ENCODE assay signal across 11 cellular contexts in genomic region chr3:8741581-8742355, GRCh38. TPM values are rescaled to one million over a fixed set of nuclear protein-coding genes. Genes with fewer than 3 reads are reported as not detected.
A peak's percentile ranks its signal among the peaks of the same experiment; 100 is the strongest.
DNase-seq lines count a peak whose midpoint lies in the region; ATAC-seq and TF ChIP-seq lines count a peak whose summit lies in the region.
"Had no signal": no experiment of that assay in that cellular context is flagged by ENCODE, and none has a peak within 500 bp of the region (broad histone marks: within the 10 kb centered on the region; RNA-seq: fewer than 3 reads in every experiment).

No MANE protein-coding gene starts in this region.

- intact Hi-C loops in left cardiac atrium (cut with DNase I) = no loop called here

- POLR2A ChIA-PET in HEK293 (lab: Yijun Ruan, JAX) = interaction anchor here (0.9 to 1.8 kb wide), 3 partner anchors 10 to 112 kb away, joined by 3 to 5 read pairs (median 5); no protein-coding TSS in a partner anchor

- ATAC-seq in left cardiac atrium = peak; percentile 79 to 86
- ATAC-seq in HG03159 (IDR thresholded peaks at IDR 0.05; ENCODE audit: unreplicated experiment) = no peak

- TF ChIP-seq CTCF in HEK293 (tag by site-specific recombination; IDR thresholded peaks at IDR 0.05) (no peak), WERI-Rb-1 (IDR thresholded peaks at IDR 0.05; ENCODE audit: low read depth, low read length) (no peak)

- CTCF ChIA-PET in HEK293 (lab: Yijun Ruan, JAX) = interaction anchor here (0.7 to 3.2 kb wide), 6 partner anchors 10 to 78 kb away, joined by 3 to 25 read pairs (median 4); partner anchors contain the start of gene OXTR

- H3K9me3 ChIP-seq in HEK293 (ENCODE audit: control insufficient read depth, insufficient read depth, low read depth, low read length) = no peaks in the 10 kb centered on the region
- H3K9me3 ChIP-seq in WERI-Rb-1 (ENCODE audit: severe bottlenecking) = no peaks in the 10 kb centered on the region
- H3K9me3 ChIP-seq: uterus had no signal

- peaks cover 11% of the 10 kb centered on the region; the same call in 1 of the 2 replicates for H3K4me1 ChIP-seq in HEK293 (ENCODE audit: control insufficient read depth, insufficient read depth, low read length)
- H3K4me1 ChIP-seq: uterus had no signal

- no peaks in the 10 kb centered on the region for H3K27me3 ChIP-seq in WERI-Rb-1 (ENCODE audit: insufficient read depth, low read depth, severe bottlenecking)
- H3K27me3 ChIP-seq: uterus had no signal

- no peaks in the 10 kb centered on the region for H3K36me3 ChIP-seq in HEK293 (ENCODE audit: control insufficient read depth in 2 of 2, insufficient read depth in 1 of 2, low read length in 2 of 2)
- H3K36me3 ChIP-seq in WERI-Rb-1 = no peaks in the 10 kb centered on the region
- H3K36me3 ChIP-seq: uterus had no signal

- no peak overlapping the region for H3K4me3 ChIP-seq in HEK293 (ENCODE audit: low read depth, low read length)
- H3K4me3 ChIP-seq in WERI-Rb-1 (ENCODE audit: low read depth, low read length) = peak overlapping the region; percentile 6; the same call in 1 of the 2 replicates
- H3K4me3 ChIP-seq: uterus had no signal

- H3K27ac ChIP-seq in HEK293 (ENCODE audit: extremely low read depth, low read depth, low read length) (no peak overlapping the region), WERI-Rb-1 (peak overlapping the region; percentile 41)
- H3K27ac ChIP-seq: uterus had no signal

- DNase-seq in WERI-Rb-1 = peak; percentile 50
- no peak for DNase-seq in left cardiac atrium
- DNase-seq in retina = peak; percentile 29
- no peak for DNase-seq in DMS79 (lab: John Stamatoyannopoulos, UW)
- DNase-seq in NCI-H748 (lab: John Stamatoyannopoulos, UW; ENCODE audit: unreplicated experiment) = no peak
- DNase-seq in NCI-H524 (lab: John Stamatoyannopoulos, UW) = no peak
- DNase-seq: anterior cingulate cortex had no signal

TF ChIP-seq in HEK293, 187 proteins besides CTCF, POLR2A, EP300 and RAD21 (continues in another document):
- TF ChIP-seq ZNF398 (tag by site-specific recombination; IDR thresholded peaks at IDR 0.05) (peak; percentile 93), KLF8 (tag by site-specific recombination; IDR thresholded peaks at IDR 0.05) (peak; percentile 37), SCRT1 (tag by site-specific recombination; IDR thresholded peaks at IDR 0.05; ENCODE audit: borderline replicate concordance) (no peak), SALL2 (tag by site-specific recombination; IDR thresholded peaks at IDR 0.05; ENCODE audit: borderline replicate concordance) (no peak), ZNF514 (tag by site-specific recombination; IDR thresholded peaks at IDR 0.05) (no peak), GLIS1 (tag by site-specific recombination; IDR thresholded peaks at IDR 0.05) (peak; percentile 98), SP2 (tag by site-specific recombination; IDR thresholded peaks at IDR 0.05) (peak; percentile 37), WT1 (tag by site-specific recombination; IDR thresholded peaks at IDR 0.05) (peak; percentile 84), GLIS2 (tag by site-specific recombination; IDR thresholded peaks at IDR 0.05) (peak; percentile 73), ZBTB26 (tag by site-specific recombination; optimal IDR thresholded peaks at IDR 0.05) (peak; percentile 10), ZFHX2 (tag by site-specific recombination; conservative IDR thresholded peaks at IDR 0.05) (peak; percentile 98), ZNF214 (tag by site-specific recombination; IDR thresholded peaks at IDR 0.05; ENCODE audit: borderline replicate concordance) (no peak), BCL11A (tag by site-specific recombination; IDR thresholded peaks at IDR 0.05; ENCODE audit: low read depth) (peak; percentile 59; the same call in 1 of the 2 replicates), SP7 (tag by site-specific recombination; IDR thresholded peaks at IDR 0.05) (peak; percentile 39; the same call in 1 of the 2 replicates), GLI2 (tag by site-specific recombination; IDR thresholded peaks at IDR 0.05; ENCODE audit: borderline replicate concordance, low read depth) (no peak), ZBTB17 (tag by site-specific recombination; IDR thresholded peaks at IDR 0.05) (0 out of 2 replicates have a peak, but pooled peaks have one; percentile 23), ZNF600 (tag by site-specific recombination; IDR thresholded peaks at IDR 0.05) (peak; percentile 30; the same call in 1 of the 2 replicates), ZNF335 (tag by site-specific recombination; conservative IDR thresholded peaks at IDR 0.05) (peak; percentile 78)
- TF ChIP-seq, protein P1, sequence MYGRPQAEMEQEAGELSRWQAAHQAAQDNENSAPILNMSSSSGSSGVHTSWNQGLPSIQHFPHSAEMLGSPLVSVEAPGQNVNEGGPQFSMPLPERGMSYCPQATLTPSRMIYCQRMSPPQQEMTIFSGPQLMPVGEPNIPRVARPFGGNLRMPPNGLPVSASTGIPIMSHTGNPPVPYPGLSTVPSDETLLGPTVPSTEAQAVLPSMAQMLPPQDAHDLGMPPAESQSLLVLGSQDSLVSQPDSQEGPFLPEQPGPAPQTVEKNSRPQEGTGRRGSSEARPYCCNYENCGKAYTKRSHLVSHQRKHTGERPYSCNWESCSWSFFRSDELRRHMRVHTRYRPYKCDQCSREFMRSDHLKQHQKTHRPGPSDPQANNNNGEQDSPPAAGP (tag by site-specific recombination; IDR thresholded peaks at IDR 0.05) = 0 out of 2 replicates have a peak, but pooled peaks have one; percentile 31
- TF ChIP-seq, protein P2, sequence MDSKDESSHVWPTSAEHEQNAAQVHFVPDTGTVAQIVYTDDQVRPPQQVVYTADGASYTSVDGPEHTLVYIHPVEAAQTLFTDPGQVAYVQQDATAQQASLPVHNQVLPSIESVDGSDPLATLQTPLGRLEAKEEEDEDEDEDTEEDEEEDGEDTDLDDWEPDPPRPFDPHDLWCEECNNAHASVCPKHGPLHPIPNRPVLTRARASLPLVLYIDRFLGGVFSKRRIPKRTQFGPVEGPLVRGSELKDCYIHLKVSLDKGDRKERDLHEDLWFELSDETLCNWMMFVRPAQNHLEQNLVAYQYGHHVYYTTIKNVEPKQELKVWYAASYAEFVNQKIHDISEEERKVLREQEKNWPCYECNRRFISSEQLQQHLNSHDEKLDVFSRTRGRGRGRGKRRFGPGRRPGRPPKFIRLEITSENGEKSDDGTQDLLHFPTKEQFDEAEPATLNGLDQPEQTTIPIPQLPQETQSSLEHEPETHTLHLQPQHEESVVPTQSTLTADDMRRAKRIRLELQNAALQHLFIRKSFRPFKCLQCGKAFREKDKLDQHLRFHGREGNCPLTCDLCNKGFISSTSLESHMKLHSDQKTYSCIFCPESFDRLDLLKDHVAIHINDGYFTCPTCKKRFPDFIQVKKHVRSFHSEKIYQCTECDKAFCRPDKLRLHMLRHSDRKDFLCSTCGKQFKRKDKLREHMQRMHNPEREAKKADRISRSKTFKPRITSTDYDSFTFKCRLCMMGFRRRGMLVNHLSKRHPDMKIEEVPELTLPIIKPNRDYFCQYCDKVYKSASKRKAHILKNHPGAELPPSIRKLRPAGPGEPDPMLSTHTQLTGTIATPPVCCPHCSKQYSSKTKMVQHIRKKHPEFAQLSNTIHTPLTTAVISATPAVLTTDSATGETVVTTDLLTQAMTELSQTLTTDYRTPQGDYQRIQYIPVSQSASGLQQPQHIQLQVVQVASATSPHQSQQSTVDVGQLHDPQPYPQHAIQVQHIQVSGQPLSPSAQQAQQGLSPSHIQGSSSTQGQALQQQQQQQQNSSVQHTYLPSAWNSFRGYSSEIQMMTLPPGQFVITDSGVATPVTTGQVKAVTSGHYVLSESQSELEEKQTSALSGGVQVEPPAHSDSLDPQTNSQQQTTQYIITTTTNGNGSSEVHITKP (tag by site-specific recombination; IDR thresholded peaks at IDR 0.05) = peak; percentile 96
- TF ChIP-seq, protein P3, sequence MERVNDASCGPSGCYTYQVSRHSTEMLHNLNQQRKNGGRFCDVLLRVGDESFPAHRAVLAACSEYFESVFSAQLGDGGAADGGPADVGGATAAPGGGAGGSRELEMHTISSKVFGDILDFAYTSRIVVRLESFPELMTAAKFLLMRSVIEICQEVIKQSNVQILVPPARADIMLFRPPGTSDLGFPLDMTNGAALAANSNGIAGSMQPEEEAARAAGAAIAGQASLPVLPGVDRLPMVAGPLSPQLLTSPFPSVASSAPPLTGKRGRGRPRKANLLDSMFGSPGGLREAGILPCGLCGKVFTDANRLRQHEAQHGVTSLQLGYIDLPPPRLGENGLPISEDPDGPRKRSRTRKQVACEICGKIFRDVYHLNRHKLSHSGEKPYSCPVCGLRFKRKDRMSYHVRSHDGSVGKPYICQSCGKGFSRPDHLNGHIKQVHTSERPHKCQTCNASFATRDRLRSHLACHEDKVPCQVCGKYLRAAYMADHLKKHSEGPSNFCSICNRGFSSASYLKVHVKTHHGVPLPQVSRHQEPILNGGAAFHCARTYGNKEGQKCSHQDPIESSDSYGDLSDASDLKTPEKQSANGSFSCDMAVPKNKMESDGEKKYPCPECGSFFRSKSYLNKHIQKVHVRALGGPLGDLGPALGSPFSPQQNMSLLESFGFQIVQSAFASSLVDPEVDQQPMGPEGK (tag by site-specific recombination; IDR thresholded peaks at IDR 0.05) = peak; percentile 83

RNA-seq across cellular contexts. Expression of gene CAV3, which starts 8.2 kb away (rescaled TPM):
- total RNA-seq in left cardiac atrium = 10 to 100 TPM; 17.6 to 20.4 TPM
- total RNA-seq: T-helper 1 cell treated with Interleukin-12 subunit alpha and Interleukin-12 subunit beta and Interleukin-4 antibody, amounts not matched to agents 30 ng/mL and 1 ng/mL, for 36 hours; uterus had no signal

RNA-seq across cellular contexts. Expression of gene OXTR, which starts 27.6 kb away (rescaled TPM):
- under 1 TPM; 0.47 to 0.59 TPM for total RNA-seq in left cardiac atrium

Comparison
In these comparisons a context has a peak if more than half of its experiments do, and no peak if none do; other contexts are left out.
1. DNase-seq: peak in WERI-Rb-1 (single experiment) and retina (single experiment); none in left cardiac atrium (single experiment), DMS79 (single experiment), NCI-H748 (single experiment) and NCI-H524 (0 of 2).